In the genomic region with DNA sequence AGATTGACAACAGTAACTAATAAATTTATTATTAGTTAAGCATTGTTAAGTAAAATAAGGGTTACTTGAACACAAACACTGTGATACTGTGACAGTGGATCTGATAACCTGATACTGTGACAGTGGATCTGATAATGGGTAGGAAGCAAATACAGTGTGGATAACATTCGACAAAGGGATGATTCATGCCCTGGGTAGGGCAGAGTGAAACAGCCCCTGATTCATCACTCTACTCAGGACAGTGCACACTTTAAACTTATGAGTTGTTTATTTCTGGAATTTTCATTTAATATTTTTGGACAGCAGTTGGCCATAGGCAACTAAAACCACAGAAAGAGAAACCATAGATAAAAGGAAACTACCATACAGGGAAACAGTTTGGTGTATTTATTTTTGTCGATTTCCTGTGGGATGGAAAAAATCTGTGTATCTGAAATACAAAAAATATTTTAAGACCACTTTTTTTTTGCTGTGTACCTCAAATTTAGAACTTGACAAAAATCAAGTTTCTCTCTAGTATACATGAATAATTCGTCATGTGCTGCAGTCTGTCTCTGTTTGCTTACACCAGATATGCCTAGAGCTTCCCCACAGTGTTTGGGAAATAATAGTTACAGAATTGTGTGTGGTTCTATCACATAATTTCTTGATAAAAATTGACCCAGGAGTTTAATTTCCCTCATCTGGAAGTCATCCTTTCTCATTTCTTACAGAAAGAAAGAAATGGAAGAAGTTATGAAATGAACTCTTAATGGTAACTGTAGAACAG, we compare ENCODE assay signal across 11 cellular contexts.
DNase-seq lines count a peak whose midpoint lies in the region; ATAC-seq and TF ChIP-seq lines count a peak whose summit lies in the region.
"Had no signal": no experiment of that assay in that cellular context is flagged by ENCODE, and none has a peak within 500 bp of the region (broad histone marks: within the 10 kb centered on the region; RNA-seq: fewer than 3 reads in every experiment).

No MANE protein-coding gene starts in this region.

- H3K4me2 ChIP-seq in HCT116 (ENCODE audit: low read length) = peak overlapping the region; percentile 44

- no peaks in the 10 kb centered on the region for H3K79me2 ChIP-seq in ACC112 (ENCODE audit: control insufficient read depth, insufficient read depth, low read length, unreplicated experiment)
- H3K79me2 ChIP-seq in HCT116 (ENCODE audit: insufficient read depth, low read length) = no peaks in the 10 kb centered on the region

- no peaks in the 10 kb centered on the region for H3K9me3 ChIP-seq in HCT116 (ENCODE audit: control insufficient read depth in 1 of 2, insufficient read depth in 1 of 2, low read depth in 1 of 2, low read length in 2 of 2)
- no peaks in the 10 kb centered on the region for H3K9me3 ChIP-seq in prostate gland

- H3K27me3 ChIP-seq in ACC112 (ENCODE audit: insufficient read depth, low read length) = no peaks in the 10 kb centered on the region
- H3K27me3 ChIP-seq in HCT116 (ENCODE audit: insufficient read depth, low read length) = no peaks in the 10 kb centered on the region
- H3K27me3 ChIP-seq in prostate gland (replicated peaks; ENCODE audit: insufficient read depth) = no peaks in the 10 kb centered on the region

- peak overlapping the region; percentile 34 for H3K4me3 ChIP-seq in ACC112 (ENCODE audit: low read depth, low read length)
- no peak overlapping the region for H3K4me3 ChIP-seq in HCT116 (replicated peaks in 1 of 2; ENCODE audit: low read depth in 1 of 2, low read length in 2 of 2)
- no peak overlapping the region for H3K4me3 ChIP-seq in prostate gland
- H3K4me3 ChIP-seq: SK-N-MC had no signal

- ATAC-seq in HCT116 (peak; percentile 86), SK-N-SH treated with all-trans-retinoic acid at 6 μM for 48 hours (peak; percentile 96), GM18861 (IDR thresholded peaks at IDR 0.05; ENCODE audit: unreplicated experiment) (no peak)

- DNase-seq in HCT116 (ENCODE audit: low read depth, low spot score) = peak; percentile 12
- peak; percentile 56 for DNase-seq in foreskin melanocyte
- no peak for DNase-seq in prostate gland (ENCODE audit: low spot score)
- no peak for DNase-seq in OCI-M2 (lab: John Stamatoyannopoulos, UW; ENCODE audit: unreplicated experiment)
- DNase-seq in anterior cingulate cortex (lab: John Stamatoyannopoulos, UW) = no peak
- DNase-seq: NCI-H2029 treated with DMSO at 0.1 percent for 48 hours, occipital lobe had no signal

- RAD21 ChIA-PET in HCT116 (lab: Charles Lee; ENCODE audit: low non-redundant PET in 1 of 2, low total read pairs in 2 of 2, uncharacterized antibody in 2 of 2, unreplicated experiment in 2 of 2) = no interaction called here

- H3K9ac ChIP-seq in HCT116 (ENCODE audit: low read length) = no peak overlapping the region

- H3K4me1 ChIP-seq in ACC112 (ENCODE audit: control insufficient read depth, insufficient read depth, low read length, unreplicated experiment) (peaks cover 41% of the 10 kb centered on the region), HCT116 (ENCODE audit: control insufficient read depth in 1 of 2, insufficient read depth in 2 of 2, low read length in 2 of 2) (peaks cover 0 to 19% of the 10 kb centered on the region in 2 experiments; a peak in 3 of 4 replicates), prostate gland (replicated peaks) (no peaks in the 10 kb centered on the region)

- H4K20me1 ChIP-seq in HCT116 (ENCODE audit: insufficient read depth) = no peaks in the 10 kb centered on the region

- H3K9me2 ChIP-seq in HCT116 (ENCODE audit: insufficient read depth) = no peaks in the 10 kb centered on the region

- no TSS peak for BruUV-seq in HCT116 (replicated peaks; lab: Mats Ljungman, UMichigan)

- H3K27ac ChIP-seq in ACC112 (ENCODE audit: low read depth, low read length) (peak overlapping the region; percentile 63), HCT116 (ENCODE audit: low read depth, low read length) (no peak overlapping the region), prostate gland (no peak overlapping the region)
- H3K27ac ChIP-seq: SK-N-MC had no signal

- intact Hi-C loops in HCT116 (cut with micrococcal nuclease) (no loop called here), prostate gland (cut with DNase I) (no loop called here)

- TF ChIP-seq CTCF in HCT116 (IDR thresholded peaks at IDR 0.05 in 2 of 3, conservative IDR thresholded peaks at IDR 0.05 in 1 of 3; ENCODE audit: borderline replicate concordance in 1 of 3, insufficient read depth in 1 of 3, low read depth in 2 of 3, low read length in 2 of 3) (no peak), prostate gland (IDR thresholded peaks at IDR 0.05) (no peak)

- CTCF ChIA-PET in HCT116 (lab: Charles Lee) = no interaction called here

- TF ChIP-seq RAD21 in HCT116 (IDR thresholded peaks at IDR 0.05; ENCODE audit: low read depth) = 0 out of 2 replicates have a peak, but pooled peaks have one; percentile 4

- 35% methylated on average over 3 of the region's 3 CpGs for WGBS in prostate gland

- H3K36me3 ChIP-seq in ACC112 (ENCODE audit: insufficient read depth, low read length) (no peaks in the 10 kb centered on the region), HCT116 (ENCODE audit: control insufficient read depth in 1 of 2, insufficient read depth in 2 of 2, low read length in 2 of 2) (no peaks in the 10 kb centered on the region), prostate gland (no peaks in the 10 kb centered on the region)

- POLR2A ChIA-PET in HCT116 (lab: Charles Lee) = no interaction called here

- TF ChIP-seq POLR2A in HCT116 (IDR thresholded peaks at IDR 0.05; ENCODE audit: borderline replicate concordance, extremely low read depth, insufficient read depth, insufficient read length) = no peak
- no peak for TF ChIP-seq POLR2A in prostate gland (IDR thresholded peaks at IDR 0.05)

- peak overlapping the region; percentile 19 for H2AFZ ChIP-seq in ACC112 (ENCODE audit: low read length, unreplicated experiment)
- H2AFZ ChIP-seq in HCT116 (ENCODE audit: low read depth, low read length, poor library complexity, severe bottlenecking) = peak overlapping the region; percentile 27

TF ChIP-seq in HCT116, 20 proteins besides CTCF, POLR2A, EP300 and RAD21 (continues in another document):
- TF ChIP-seq, protein P1, sequence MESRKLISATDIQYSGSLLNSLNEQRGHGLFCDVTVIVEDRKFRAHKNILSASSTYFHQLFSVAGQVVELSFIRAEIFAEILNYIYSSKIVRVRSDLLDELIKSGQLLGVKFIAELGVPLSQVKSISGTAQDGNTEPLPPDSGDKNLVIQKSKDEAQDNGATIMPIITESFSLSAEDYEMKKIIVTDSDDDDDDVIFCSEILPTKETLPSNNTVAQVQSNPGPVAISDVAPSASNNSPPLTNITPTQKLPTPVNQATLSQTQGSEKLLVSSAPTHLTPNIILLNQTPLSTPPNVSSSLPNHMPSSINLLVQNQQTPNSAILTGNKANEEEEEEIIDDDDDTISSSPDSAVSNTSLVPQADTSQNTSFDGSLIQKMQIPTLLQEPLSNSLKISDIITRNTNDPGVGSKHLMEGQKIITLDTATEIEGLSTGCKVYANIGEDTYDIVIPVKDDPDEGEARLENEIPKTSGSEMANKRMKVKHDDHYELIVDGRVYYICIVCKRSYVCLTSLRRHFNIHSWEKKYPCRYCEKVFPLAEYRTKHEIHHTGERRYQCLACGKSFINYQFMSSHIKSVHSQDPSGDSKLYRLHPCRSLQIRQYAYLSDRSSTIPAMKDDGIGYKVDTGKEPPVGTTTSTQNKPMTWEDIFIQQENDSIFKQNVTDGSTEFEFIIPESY (IDR thresholded peaks at IDR 0.05; ENCODE audit: extremely low read depth, insufficient replicate concordance, low read length) = no peak
- TF ChIP-seq SRF (IDR thresholded peaks at IDR 0.05; ENCODE audit: low read depth) (no peak), JUND (IDR thresholded peaks at IDR 0.05) (peak; percentile 48; the same call in 1 of the 2 replicates)

TF ChIP-seq in SK-N-SH treated with all-trans-retinoic acid at 6 μM for 48 hours, 23 proteins besides CTCF, POLR2A, EP300 and RAD21:
- 0 out of 2 replicates have a peak, but pooled peaks have one; percentile 34 for TF ChIP-seq ISL1 (CRISPR knock-in tag; IDR thresholded peaks at IDR 0.05)
- TF ChIP-seq, protein P2, sequence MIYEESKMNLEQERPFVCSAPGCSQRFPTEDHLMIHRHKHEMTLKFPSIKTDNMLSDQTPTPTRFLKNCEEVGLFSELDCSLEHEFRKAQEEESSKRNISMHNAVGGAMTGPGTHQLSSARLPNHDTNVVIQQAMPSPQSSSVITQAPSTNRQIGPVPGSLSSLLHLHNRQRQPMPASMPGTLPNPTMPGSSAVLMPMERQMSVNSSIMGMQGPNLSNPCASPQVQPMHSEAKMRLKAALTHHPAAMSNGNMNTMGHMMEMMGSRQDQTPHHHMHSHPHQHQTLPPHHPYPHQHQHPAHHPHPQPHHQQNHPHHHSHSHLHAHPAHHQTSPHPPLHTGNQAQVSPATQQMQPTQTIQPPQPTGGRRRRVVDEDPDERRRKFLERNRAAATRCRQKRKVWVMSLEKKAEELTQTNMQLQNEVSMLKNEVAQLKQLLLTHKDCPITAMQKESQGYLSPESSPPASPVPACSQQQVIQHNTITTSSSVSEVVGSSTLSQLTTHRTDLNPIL (CRISPR knock-in tag; IDR thresholded peaks at IDR 0.05; ENCODE audit: low read depth) = no peak
TF ChIP-seq in SK-N-SH treated with all-trans-retinoic acid at 6 μM for 48 hours: peak in this region for 1.

Comparison
In these comparisons a context has a peak if more than half of its experiments do, and no peak if none do; other contexts are left out.
1. DNase-seq: peak in HCT116 (single experiment) and foreskin melanocyte (single experiment); none in prostate gland (single experiment), OCI-M2 (single experiment) and anterior cingulate cortex (0 of 58).